23 cellular contexts compared by ENCODE assay signal in the genomic region with DNA sequence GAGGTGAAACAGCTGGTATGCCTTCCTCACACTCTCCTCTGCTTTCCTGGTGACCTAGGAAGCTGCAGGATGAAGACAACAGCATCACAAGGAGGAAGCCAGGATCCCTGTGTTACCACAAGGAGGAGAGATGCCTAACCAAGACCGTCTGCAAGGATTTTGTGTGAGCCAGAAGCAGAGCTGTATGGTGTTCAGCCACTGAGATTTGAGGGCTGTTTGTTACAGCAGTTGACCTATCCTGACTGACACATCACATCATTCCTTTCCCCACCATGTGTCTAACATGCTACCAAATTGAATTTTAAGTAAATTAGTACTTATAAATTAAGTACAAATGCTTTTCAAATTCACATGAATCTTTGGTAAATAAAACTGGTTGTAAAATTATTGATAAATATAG.
"Had no signal": no experiment of that assay in that cellular context is flagged by ENCODE, and none has a peak within 500 bp of the region (broad histone marks: within the 10 kb centered on the region; RNA-seq: fewer than 3 reads in every experiment).

No MANE protein-coding gene starts in this region.

- DNase-seq: activated B cell treated with CpG ODN at 0.5 μM for 24 hours; activated CD4-positive, alpha-beta memory T cell treated with anti-CD3 and anti-CD28 coated beads for 36 hours; activated CD4-positive, alpha-beta T cell treated with anti-CD3 and anti-CD28 coated beads for 1 hour; activated CD4-positive, alpha-beta T cell treated with anti-CD3 and anti-CD28 coated beads, Interleukin-2, amount 10 ng/mL, durations not matched to agents 7 days and 5 days; activated CD8-positive, alpha-beta memory T cell treated with anti-CD3 and anti-CD28 coated beads for 24 hours; activated effector memory CD4-positive, alpha-beta T cell treated with anti-CD3 and anti-CD28 coated beads, Interleukin-2, amount 50 U/mL, for 16 hours; activated naive CD4-positive, alpha-beta T cell treated with Interleukin-2 at 50 U/mL for 16 hours; activated naive CD8-positive, alpha-beta T cell treated with anti-CD3 and anti-CD28 coated beads, Interleukin-2, amount 50 U/mL, for 24 hours; activated T-cell treated with anti-CD3 and anti-CD28 coated beads, Interleukin-2, amount 50 U/mL, for 4 hours; amniotic stem cell; MG63; NCI-H1105; NCI-H1436 treated with DMSO at 0.1 percent for 48 hours; NCI-H187 treated with DMSO at 0.1 percent for 48 hours; NCI-H2081 treated with DMSO at 0.1 percent for 48 hours; NCI-H446; NCI-H524 treated with DMSO at 0.1 percent for 48 hours; NCI-H748 treated with DMSO at 0.1 percent for 48 hours; SHP77 treated with DMSO at 0.1 percent for 48 hours had no signal

- H3K4me3 ChIP-seq: ascending aorta, MG63 had no signal

- H3K36me3 ChIP-seq: ascending aorta, MG63 had no signal

- ATAC-seq: activated naive CD4-positive, alpha-beta T cell treated with anti-CD3 and anti-CD28 coated beads, Interleukin-2, amount 50 U/mL, for 72 hours; activated naive CD8-positive, alpha-beta T cell treated with anti-CD3 and anti-CD28 coated beads, Interleukin-2, amount 50 U/mL, for 24 hours; activated T-cell treated with anti-CD3 and anti-CD28 coated beads, Interleukin-2, amount 50 U/mL, for 4 hours had no signal

- H3K4me3 Mint-ChIP-seq: activated B cell treated with CpG ODN at 0.5 μM for 24 hours; activated CD4-positive, alpha-beta memory T cell treated with anti-CD3 and anti-CD28 coated beads for 36 hours; activated CD4-positive, alpha-beta T cell treated with anti-CD3 and anti-CD28 coated beads, Interleukin-2, amount 10 ng/mL, durations not matched to agents 7 days and 5 days; activated naive CD8-positive, alpha-beta T cell treated with anti-CD3 and anti-CD28 coated beads, Interleukin-2, amount 50 U/mL, for 24 hours; activated T-cell treated with anti-CD3 and anti-CD28 coated beads, Interleukin-2, amount 50 U/mL, for 4 hours; central memory CD8-positive, alpha-beta T cell; T-helper 1 cell treated with Interleukin-12 subunit alpha and Interleukin-12 subunit beta and Interleukin-4 antibody, amounts not matched to agents 30 μg/mL and 1 μg/mL, for 36 hours had no signal

- H3K4me1 Mint-ChIP-seq: activated CD4-positive, alpha-beta T cell treated with anti-CD3 and anti-CD28 coated beads, Interleukin-2, amount 10 ng/mL, durations not matched to agents 7 days and 5 days; activated naive CD8-positive, alpha-beta T cell treated with anti-CD3 and anti-CD28 coated beads, Interleukin-2, amount 50 U/mL, for 24 hours; central memory CD8-positive, alpha-beta T cell had no signal

- H3K27ac Mint-ChIP-seq: activated B cell treated with CpG ODN at 0.5 μM for 24 hours; activated CD4-positive, alpha-beta memory T cell treated with anti-CD3 and anti-CD28 coated beads for 36 hours; activated CD4-positive, alpha-beta T cell treated with anti-CD3 and anti-CD28 coated beads, Interleukin-2, amount 10 ng/mL, durations not matched to agents 7 days and 5 days; activated naive CD4-positive, alpha-beta T cell treated with anti-CD3 and anti-CD28 coated beads, Interleukin-2, amount 50 U/mL, for 72 hours; activated naive CD8-positive, alpha-beta T cell treated with anti-CD3 and anti-CD28 coated beads, Interleukin-2, amount 50 U/mL, for 24 hours; T-helper 1 cell treated with Interleukin-12 subunit alpha and Interleukin-12 subunit beta and Interleukin-4 antibody, amounts not matched to agents 30 μg/mL and 1 μg/mL, for 36 hours had no signal

- H3K27me3 ChIP-seq: ascending aorta, MG63 had no signal

- H3K9me3 ChIP-seq: ascending aorta had no signal

- H3K27ac ChIP-seq: ascending aorta had no signal
